Comparison of ENCODE assay signal across 1 cellular context in genomic region chr14:89309670-89310177, GRCh38.
TF ChIP-seq lines count a peak whose summit lies in the region.

No MANE protein-coding gene starts in this region.

TF ChIP-seq in SK-N-SH treated with all-trans-retinoic acid at 6 μM for 48 hours, 23 proteins besides CTCF, POLR2A, EP300 and RAD21 (continued from another document):
- TF ChIP-seq CREB5 (CRISPR knock-in tag; IDR thresholded peaks at IDR 0.05; ENCODE audit: low read depth) (no peak), OSR1 (CRISPR knock-in tag; IDR thresholded peaks at IDR 0.05) (no peak), ZNF70 (CRISPR knock-in tag; IDR thresholded peaks at IDR 0.05) (no peak), TOX (CRISPR knock-in tag; IDR thresholded peaks at IDR 0.05; ENCODE audit: borderline replicate concordance) (no peak), PPARA (CRISPR knock-in tag; IDR thresholded peaks at IDR 0.05; ENCODE audit: borderline replicate concordance) (no peak), CSDC2 (CRISPR knock-in tag; IDR thresholded peaks at IDR 0.05) (no peak), RARB (CRISPR knock-in tag; IDR thresholded peaks at IDR 0.05) (no peak)
- TF ChIP-seq, protein P1, sequence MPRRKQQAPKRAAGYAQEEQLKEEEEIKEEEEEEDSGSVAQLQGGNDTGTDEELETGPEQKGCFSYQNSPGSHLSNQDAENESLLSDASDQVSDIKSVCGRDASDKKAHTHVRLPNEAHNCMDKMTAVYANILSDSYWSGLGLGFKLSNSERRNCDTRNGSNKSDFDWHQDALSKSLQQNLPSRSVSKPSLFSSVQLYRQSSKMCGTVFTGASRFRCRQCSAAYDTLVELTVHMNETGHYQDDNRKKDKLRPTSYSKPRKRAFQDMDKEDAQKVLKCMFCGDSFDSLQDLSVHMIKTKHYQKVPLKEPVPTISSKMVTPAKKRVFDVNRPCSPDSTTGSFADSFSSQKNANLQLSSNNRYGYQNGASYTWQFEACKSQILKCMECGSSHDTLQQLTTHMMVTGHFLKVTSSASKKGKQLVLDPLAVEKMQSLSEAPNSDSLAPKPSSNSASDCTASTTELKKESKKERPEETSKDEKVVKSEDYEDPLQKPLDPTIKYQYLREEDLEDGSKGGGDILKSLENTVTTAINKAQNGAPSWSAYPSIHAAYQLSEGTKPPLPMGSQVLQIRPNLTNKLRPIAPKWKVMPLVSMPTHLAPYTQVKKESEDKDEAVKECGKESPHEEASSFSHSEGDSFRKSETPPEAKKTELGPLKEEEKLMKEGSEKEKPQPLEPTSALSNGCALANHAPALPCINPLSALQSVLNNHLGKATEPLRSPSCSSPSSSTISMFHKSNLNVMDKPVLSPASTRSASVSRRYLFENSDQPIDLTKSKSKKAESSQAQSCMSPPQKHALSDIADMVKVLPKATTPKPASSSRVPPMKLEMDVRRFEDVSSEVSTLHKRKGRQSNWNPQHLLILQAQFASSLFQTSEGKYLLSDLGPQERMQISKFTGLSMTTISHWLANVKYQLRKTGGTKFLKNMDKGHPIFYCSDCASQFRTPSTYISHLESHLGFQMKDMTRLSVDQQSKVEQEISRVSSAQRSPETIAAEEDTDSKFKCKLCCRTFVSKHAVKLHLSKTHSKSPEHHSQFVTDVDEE (CRISPR knock-in tag; IDR thresholded peaks at IDR 0.05): no peak
- TF ChIP-seq, protein P2, sequence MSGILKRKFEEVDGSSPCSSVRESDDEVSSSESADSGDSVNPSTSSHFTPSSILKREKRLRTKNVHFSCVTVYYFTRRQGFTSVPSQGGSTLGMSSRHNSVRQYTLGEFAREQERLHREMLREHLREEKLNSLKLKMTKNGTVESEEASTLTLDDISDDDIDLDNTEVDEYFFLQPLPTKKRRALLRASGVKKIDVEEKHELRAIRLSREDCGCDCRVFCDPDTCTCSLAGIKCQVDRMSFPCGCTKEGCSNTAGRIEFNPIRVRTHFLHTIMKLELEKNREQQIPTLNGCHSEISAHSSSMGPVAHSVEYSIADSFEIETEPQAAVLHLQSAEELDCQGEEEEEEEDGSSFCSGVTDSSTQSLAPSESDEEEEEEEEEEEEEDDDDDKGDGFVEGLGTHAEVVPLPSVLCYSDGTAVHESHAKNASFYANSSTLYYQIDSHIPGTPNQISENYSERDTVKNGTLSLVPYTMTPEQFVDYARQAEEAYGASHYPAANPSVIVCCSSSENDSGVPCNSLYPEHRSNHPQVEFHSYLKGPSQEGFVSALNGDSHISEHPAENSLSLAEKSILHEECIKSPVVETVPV (CRISPR knock-in tag; IDR thresholded peaks at IDR 0.05): no peak
